ENCODE assay signal across 29 cellular contexts in the genomic region with DNA sequence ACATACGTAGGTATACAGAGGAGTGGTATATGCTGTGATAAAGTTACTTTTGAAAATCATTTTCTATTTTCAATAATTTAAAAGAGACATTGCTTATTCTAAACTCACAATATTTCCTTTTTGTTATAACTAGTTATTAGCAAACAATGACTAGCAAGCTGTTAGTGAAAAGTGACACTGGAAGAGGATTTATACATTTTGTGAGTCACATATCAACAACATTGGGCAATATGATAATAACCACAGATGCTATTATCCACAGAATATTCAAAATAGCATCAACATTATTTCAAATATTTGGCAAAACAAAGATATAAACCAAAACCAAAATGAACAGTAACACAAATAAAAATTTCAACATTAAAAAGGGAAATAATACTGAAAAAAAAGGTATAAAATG.
"Had no signal": no experiment of that assay in that cellular context is flagged by ENCODE, and none has a peak within 500 bp of the region (broad histone marks: within the 10 kb centered on the region; RNA-seq: fewer than 3 reads in every experiment).

No MANE protein-coding gene starts in this region.

- H3K36me3 ChIP-seq: neural progenitor cell had no signal

- H3K27ac ChIP-seq: gastroesophageal sphincter, hepatocyte, neural progenitor cell, right atrium auricular region, stomach, thyroid gland, upper lobe of left lung, vagina, VCaP had no signal

- FAIRE-seq: colon, endometrium, keratinocyte, TTC549 had no signal

- H3K4me1 Mint-ChIP-seq: naive thymus-derived CD8-positive, alpha-beta T cell; neural progenitor cell; stimulated activated naive B cell treated with anti-CD40 and anti-IgM and Interleukin-4, amounts not matched to agents 10 μg/mL and 1 μg/mL and 100 μg/mL, for 72 hours had no signal

- H3K4me3 ChIP-seq: gastroesophageal sphincter, hepatocyte, neural progenitor cell, right atrium auricular region, stomach, thyroid gland, upper lobe of left lung, vagina had no signal

- DNase-seq: activated CD4-positive, alpha-beta T cell treated with anti-CD3 and anti-CD28 coated beads for 48 hours; activated CD4-positive, alpha-beta T cell treated with anti-CD3 and anti-CD28 coated beads, Interleukin-2, amount 50 U/mL, for 48 hours; activated CD8-positive, alpha-beta memory T cell treated with anti-CD3 and anti-CD28 coated beads, Interleukin-2, amount 50 U/mL, for 4 hours; activated gamma-delta T cell; activated naive CD4-positive, alpha-beta T cell treated with anti-CD3 and anti-CD28 coated beads, Interleukin-2, amount 50 U/mL, for 16 hours; activated T-cell treated with anti-CD3 and anti-CD28 coated beads, Interleukin-2, amount 50 U/mL, for 1 hour; amygdala; effector CD8-positive, alpha-beta T cell; left colon; mammary epithelial cell; midbrain; naive thymus-derived CD8-positive, alpha-beta T cell; stimulated activated CD4-positive, alpha-beta T cell treated with anti-CD3 and anti-CD28 coated beads, Interleukin-15, amount 100 ng/mL, for 24 hours; stimulated activated CD4-positive, alpha-beta T cell treated with anti-CD3 and anti-CD28 coated beads, Interleukin-2, amount 100 ng/mL, for 24 hours; stimulated activated naive B cell treated with anti-CD40 and anti-IgM and Interleukin-4, amounts not matched to agents 10 μg/mL and 1 μg/mL and 100 μg/mL, for 72 hours; stomach; T-helper 9 cell; thyroid gland; upper lobe of left lung had no signal

- H3K9me3 ChIP-seq: gastroesophageal sphincter, right atrium auricular region, stomach, thyroid gland, upper lobe of left lung, vagina had no signal

- H3K4me1 ChIP-seq: gastroesophageal sphincter, neural progenitor cell, right atrium auricular region, upper lobe of left lung, vagina had no signal

- H3K4me3 Mint-ChIP-seq: naive thymus-derived CD8-positive, alpha-beta T cell; neural progenitor cell; stimulated activated naive B cell treated with anti-CD40 and anti-IgM and Interleukin-4, amounts not matched to agents 10 μg/mL and 1 μg/mL and 100 μg/mL, for 72 hours had no signal

- H3K27me3 ChIP-seq: gastroesophageal sphincter, hepatocyte, neural progenitor cell, right atrium auricular region, stomach, thyroid gland, upper lobe of left lung, vagina had no signal

- ATAC-seq: gastroesophageal sphincter; left colon; naive thymus-derived CD8-positive, alpha-beta T cell; stimulated activated naive B cell treated with anti-CD40 and anti-IgM and Interleukin-4, amounts not matched to agents 10 μg/mL and 1 μg/mL and 100 μg/mL, for 72 hours had no signal

- H3K27ac Mint-ChIP-seq: naive thymus-derived CD8-positive, alpha-beta T cell; neural progenitor cell; stimulated activated naive B cell treated with anti-CD40 and anti-IgM and Interleukin-4, amounts not matched to agents 10 μg/mL and 1 μg/mL and 100 μg/mL, for 72 hours had no signal

- H3K9me3 Mint-ChIP-seq: naive thymus-derived CD8-positive, alpha-beta T cell; neural progenitor cell; stimulated activated naive B cell treated with anti-CD40 and anti-IgM and Interleukin-4, amounts not matched to agents 10 μg/mL and 1 μg/mL and 100 μg/mL, for 72 hours had no signal

- H3K27me3 Mint-ChIP-seq: naive thymus-derived CD8-positive, alpha-beta T cell; stimulated activated naive B cell treated with anti-CD40 and anti-IgM and Interleukin-4, amounts not matched to agents 10 μg/mL and 1 μg/mL and 100 μg/mL, for 72 hours had no signal
